22 cellular contexts compared by ENCODE assay signal in the genomic region with DNA sequence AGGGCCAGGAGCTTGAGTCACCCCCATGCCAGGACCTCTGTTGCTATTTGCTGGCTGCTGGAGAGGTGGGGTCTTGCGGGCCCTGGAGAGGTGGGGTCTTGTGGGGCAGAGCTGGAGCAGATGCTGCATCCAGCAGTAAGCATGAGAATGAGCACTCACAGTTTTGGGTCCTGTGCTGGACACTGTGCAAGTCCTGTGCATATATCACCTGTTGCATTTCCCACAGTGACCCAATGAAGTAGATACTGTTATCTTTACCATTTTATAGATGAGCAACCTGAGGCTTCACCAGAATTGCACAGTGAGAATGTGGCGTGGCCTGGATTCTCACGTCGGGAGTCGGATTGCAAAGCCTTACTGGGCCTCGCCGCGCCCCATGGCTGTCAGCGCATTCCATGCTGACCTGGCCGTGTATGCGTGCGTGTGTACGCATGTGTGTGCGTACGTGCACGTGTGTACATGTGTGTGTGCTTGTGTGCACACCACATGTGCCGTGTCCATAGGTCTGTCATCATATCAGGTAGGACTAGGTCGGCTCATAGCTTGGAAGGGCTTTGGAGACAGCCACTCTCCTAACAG. TPM values are rescaled to one million over a fixed set of nuclear protein-coding genes. Genes with fewer than 3 reads are reported as not detected.
DNase-seq lines count a peak whose midpoint lies in the region; ATAC-seq, FAIRE-seq and TF ChIP-seq lines count a peak whose summit lies in the region.
"Had no signal": no experiment of that assay in that cellular context is flagged by ENCODE, and none has a peak within 500 bp of the region (broad histone marks: within the 10 kb centered on the region; RNA-seq: fewer than 3 reads in every experiment).

No MANE protein-coding gene starts in this region.

- H3K9ac ChIP-seq in HepG2 (ENCODE audit: insufficient read depth, low read depth, low read length): no peak overlapping the region
- H3K9ac ChIP-seq: KMS-11 had no signal

- no peak overlapping the region for H2AFZ ChIP-seq in HepG2 (ENCODE audit: low read length)

- H3K4me2 ChIP-seq in HepG2 (ENCODE audit: low read depth, low read length): no peak overlapping the region
- H3K4me2 ChIP-seq: KMS-11 had no signal

- H3K4me3 Mint-ChIP-seq in nephron progenitor cell: no peak overlapping the region
- H3K4me3 Mint-ChIP-seq: activated CD4-positive, alpha-beta T cell treated with anti-CD3 and anti-CD28 coated beads, Interleukin-2, amount 10 ng/mL, durations not matched to agents 7 days and 5 days; naive B cell had no signal

- TF ChIP-seq EP300 in HepG2 (IDR thresholded peaks at IDR 0.05; ENCODE audit: low read depth in 2 of 2, low read length in 2 of 2): no peak
- no peak for TF ChIP-seq EP300 in HepG2 (CRISPR knock-in tag; IDR thresholded peaks at IDR 0.05; ENCODE audit: borderline replicate concordance)
- no peak for TF ChIP-seq EP300 in tibial nerve (IDR thresholded peaks at IDR 0.05)

- BruUV-seq in HepG2 (replicated peaks; lab: Mats Ljungman, UMichigan): no TSS peak

- intact Hi-C loops in HepG2 (cut with micrococcal nuclease; ENCODE audit: unreplicated experiment): loop anchor here (5.0 kb wide), 1 partner anchor 103 kb away; no protein-coding TSS in a partner anchor
- intact Hi-C loops in right lobe of liver (cut with DNase I): loop anchor here in 1 of 2 donors (10.0 kb wide), 1 partner anchor 50 kb away; the partner anchor contains the start of gene KLC1
- intact Hi-C loops in vagina (cut with DNase I): loop anchor here (10.0 kb wide), 1 partner anchor 50 kb away; the partner anchor contains the start of gene KLC1

- H3K27ac ChIP-seq in HepG2 (ENCODE audit: extremely low read length, insufficient read depth, low read length): no peak overlapping the region
- no peak overlapping the region for H3K27ac ChIP-seq in right lobe of liver
- peak overlapping the region; percentile 85 for H3K27ac ChIP-seq in vagina
- peak overlapping the region in 2 of 4 donors; percentile 56 to 93 for H3K27ac ChIP-seq in tibial nerve
- H3K27ac ChIP-seq: KMS-11 had no signal

- in situ Hi-C loops in HepG2 (cut with HindIII; ENCODE audit: extremely low pct_ligation_motif_present, low pct_unique_long_range_greater_than_20kb): no loop called here

- no peak overlapping the region for H3K4me3 ChIP-seq in HepG2 (replicated peaks in 1 of 3; ENCODE audit: insufficient read depth in 1 of 3, low read depth in 2 of 3, low read length in 3 of 3)
- H3K4me3 ChIP-seq in right lobe of liver: no peak overlapping the region
- no peak overlapping the region for H3K4me3 ChIP-seq in vagina
- no peak overlapping the region for H3K4me3 ChIP-seq in tibial nerve
- H3K4me3 ChIP-seq: heart left ventricle, lung, skin epidermis had no signal

- H4K20me1 ChIP-seq in HepG2 (ENCODE audit: insufficient read depth, low read length): no peaks in the 10 kb centered on the region

- ATAC-seq in HepG2 (no peak), right lobe of liver (no peak), GM18520 (IDR thresholded peaks at IDR 0.05; ENCODE audit: unreplicated experiment) (no peak)

- H3K79me2 ChIP-seq in HepG2 (ENCODE audit: insufficient read depth, low read length): peaks cover 3% of the 10 kb centered on the region

- H3K27me3 Mint-ChIP-seq in nephron progenitor cell (ENCODE audit: low read depth, poor library complexity): no peaks in the 10 kb centered on the region
- H3K27me3 Mint-ChIP-seq: activated CD4-positive, alpha-beta T cell treated with anti-CD3 and anti-CD28 coated beads, Interleukin-2, amount 10 ng/mL, durations not matched to agents 7 days and 5 days; naive B cell had no signal

- no peaks in the 10 kb centered on the region for H3K9me3 ChIP-seq in HepG2 (ENCODE audit: low read length)
- no peaks in the 10 kb centered on the region for H3K9me3 ChIP-seq in right lobe of liver
- H3K9me3 ChIP-seq in vagina: no peaks in the 10 kb centered on the region
- H3K9me3 ChIP-seq in tibial nerve: no peaks in the 10 kb centered on the region
- H3K9me3 ChIP-seq: heart left ventricle had no signal

- H3K36me3 ChIP-seq in HepG2 (replicated peaks in 1 of 2; ENCODE audit: control insufficient read depth in 1 of 2, insufficient read depth in 2 of 2, low read length in 2 of 2) (peaks cover 17 to 42% of the 10 kb centered on the region in 2 experiments), right lobe of liver (peaks cover 0 to 19% (median 1%) of the 10 kb centered on the region in 4 donors), vagina (peaks cover 0 to 12% of the 10 kb centered on the region in 2 donors), tibial nerve (peaks cover 0 to 38% (median 0%) of the 10 kb centered on the region in 3 donors)

- no peak for FAIRE-seq in HepG2 (lab: Jason Lieb, UNC)
- FAIRE-seq: A204.1, G401.6 had no signal

- peaks cover 31% of the 10 kb centered on the region for H3K36me3 Mint-ChIP-seq in nephron progenitor cell (ENCODE audit: low read depth)

- H3K27me3 ChIP-seq in HepG2 (ENCODE audit: control insufficient read depth in 1 of 2, insufficient read depth in 2 of 2, low read length in 2 of 2): no peaks in the 10 kb centered on the region
- no peaks in the 10 kb centered on the region for H3K27me3 ChIP-seq in right lobe of liver
- H3K27me3 ChIP-seq in vagina: no peaks in the 10 kb centered on the region
- no peaks in the 10 kb centered on the region for H3K27me3 ChIP-seq in tibial nerve
- H3K27me3 ChIP-seq: heart left ventricle had no signal

- TF ChIP-seq CTCF in HepG2 (CRISPR knock-in tag; IDR thresholded peaks at IDR 0.05) (no peak), right lobe of liver (IDR thresholded peaks at IDR 0.05) (no peak), nephron progenitor cell (IDR thresholded peaks at IDR 0.05) (no peak), vagina (IDR thresholded peaks at IDR 0.05) (no peak), tibial nerve (IDR thresholded peaks at IDR 0.05) (no peak)

- DNase-seq in HepG2 (ENCODE audit: low spot score): no peak
- DNase-seq in right lobe of liver: no peak
- no peak for DNase-seq in nephron progenitor cell
- DNase-seq in vagina (ENCODE audit: extremely low spot score in 2 of 2): no peak
- no peak for DNase-seq in tibial nerve (ENCODE audit: low spot score in 2 of 2)
- DNase-seq: activated CD4-positive, alpha-beta T cell treated with anti-CD3 and anti-CD28 coated beads, Interleukin-2, amount 10 ng/mL, durations not matched to agents 7 days and 5 days; activated naive CD4-positive, alpha-beta T cell; amygdala; C1 segment of cervical spinal cord; effector CD8-positive, alpha-beta T cell; heart left ventricle; naive B cell; NCI-H1048; NCI-H2081 treated with DMSO at 0.1 percent for 48 hours; NCI-H510A; stimulated activated CD4-positive, alpha-beta T cell treated with anti-CD3 and anti-CD28 coated beads, Interleukin-2, amount 100 ng/mL, for 48 hours had no signal

- TF ChIP-seq POLR2A in HepG2 (IDR thresholded peaks at IDR 0.05; ENCODE audit: insufficient read depth in 1 of 2, low read depth in 2 of 2, low read length in 2 of 2) (no peak), right lobe of liver (IDR thresholded peaks at IDR 0.05) (no peak), vagina (IDR thresholded peaks at IDR 0.05) (no peak), tibial nerve (IDR thresholded peaks at IDR 0.05) (no peak)

- POLR2A ChIA-PET in HepG2 (lab: Yijun Ruan, JAX): no interaction called here

- CTCF ChIA-PET in HepG2 (lab: Yijun Ruan, JAX; ENCODE audit: low intra/inter-chr PET ratio, low total read pairs): no interaction called here

- H3K4me1 ChIP-seq in HepG2 (ENCODE audit: insufficient read depth, low read length) (no peaks in the 10 kb centered on the region), right lobe of liver (peaks cover 0 to 15% (median 7%) of the 10 kb centered on the region in 4 donors), vagina (peaks cover 50% of the 10 kb centered on the region), tibial nerve (peaks cover 4 to 73% (median 20%) of the 10 kb centered on the region in 4 donors)

- no peaks in the 10 kb centered on the region for H3K9me3 Mint-ChIP-seq in nephron progenitor cell
- H3K9me3 Mint-ChIP-seq: activated CD4-positive, alpha-beta T cell treated with anti-CD3 and anti-CD28 coated beads, Interleukin-2, amount 10 ng/mL, durations not matched to agents 7 days and 5 days; naive B cell had no signal

- H3K4me1 Mint-ChIP-seq in nephron progenitor cell: peaks cover 34% of the 10 kb centered on the region

- TF ChIP-seq RAD21 in HepG2 (CRISPR knock-in tag; IDR thresholded peaks at IDR 0.05): no peak

- 99% methylated on average over 14 of the region's 18 CpGs for WGBS in HepG2 (ENCODE audit: low lambda C conversion rate)
- 89% methylated on average over 10 of the region's 18 CpGs for WGBS in right lobe of liver (ENCODE audit: insufficient coverage, low coverage, low lambda C conversion rate, missing lambda C conversion rate)
- 93% methylated on average over 18 of the region's 18 CpGs for WGBS in tibial nerve, 2 donors

- peak overlapping the region; percentile 83 for H3K27ac Mint-ChIP-seq in nephron progenitor cell
- H3K27ac Mint-ChIP-seq: activated CD4-positive, alpha-beta T cell treated with anti-CD3 and anti-CD28 coated beads, Interleukin-2, amount 10 ng/mL, durations not matched to agents 7 days and 5 days had no signal

RNA-seq across cellular contexts. Expression of gene COA8, which starts 12.0 kb away (rescaled TPM):
- total RNA-seq in HepG2 (2016; rRNA removed; fragmentation: Illumina TruSeq; extraction: Trizol): 25.1 and 25.2 TPM in 2 replicates
- total RNA-seq in HepG2 (2016; cell fraction: cytosol; rRNA removed; fragmentation: Illumina TruSeq; extraction: Trizol; ENCODE audit: low read depth): 29.4 and 38.9 TPM in 2 replicates
- total RNA-seq in HepG2 (2016; cell fraction: insoluble cytoplasmic fraction; rRNA removed; fragmentation: Illumina TruSeq; extraction: Trizol): 25.7 and 29.2 TPM in 2 replicates
- 46.6 and 48.0 TPM in 2 replicates for total RNA-seq in HepG2 (2016; cell fraction: membrane; rRNA removed; fragmentation: Illumina TruSeq; extraction: Trizol)
- 11.0 and 15.0 TPM in 2 replicates for total RNA-seq in HepG2 (2016; cell fraction: nucleus; rRNA removed; fragmentation: Illumina TruSeq; extraction: Trizol)
- 10.9 and 14.0 TPM in 2 replicates for polyA plus RNA-seq in HepG2 (2011; rRNA removed)
- polyA plus RNA-seq in HepG2 (2011; cell fraction: cytosol; rRNA removed): 10.2 and 14.5 TPM in 2 replicates
- 2.6 and 3.1 TPM in 2 replicates for polyA plus RNA-seq in HepG2 (2011; cell fraction: nucleus; rRNA removed)
- polyA plus RNA-seq in HepG2 (2012): 25.7 and 32.6 TPM in 2 replicates
- 63.7 and 73.8 TPM in 2 replicates for polyA plus RNA-seq in HepG2 (2016; cell fraction: cytosol; fragmentation: Illumina TruSeq; extraction: Trizol; ENCODE audit: low read depth)
- 33.7 and 39.8 TPM in 2 replicates for polyA plus RNA-seq in HepG2 (2016; cell fraction: insoluble cytoplasmic fraction; fragmentation: Illumina TruSeq; extraction: Trizol; ENCODE audit: low read depth)
- polyA plus RNA-seq in HepG2 (2016; cell fraction: membrane; fragmentation: Illumina TruSeq; extraction: Trizol; ENCODE audit: low read depth): 52.0 and 59.9 TPM in 2 replicates
- 21.5 and 21.7 TPM in 2 replicates for polyA plus RNA-seq in HepG2 (2016; cell fraction: nucleus; fragmentation: Illumina TruSeq; extraction: Trizol; ENCODE audit: insufficient read depth, low read depth)
- 4.7 and 5.1 TPM in 2 replicates for polyA minus RNA-seq in HepG2 (2011; rRNA and poly(A)+ RNA removed; ENCODE audit: low replicate concordance)
- polyA minus RNA-seq in HepG2 (2011; cell fraction: cytosol; rRNA and poly(A)+ RNA removed): 3.6 and 6.4 TPM in 2 replicates
- 10.1 and 11.3 TPM in 2 replicates for polyA minus RNA-seq in HepG2 (2011; cell fraction: nucleus; rRNA and poly(A)+ RNA removed)
- 10 to 100 TPM in 5 of 6 experiments, 1 to 10 TPM in 1; 7.5 to 17.7 (median 14.9) TPM for total RNA-seq in right lobe of liver
- 17.2 TPM for total RNA-seq in vagina
- total RNA-seq in tibial nerve: 10 to 100 TPM in 3 of 4 donors, 1 to 10 TPM in 1; 7.2 to 31.6 (median 12.3) TPM

RNA-seq across cellular contexts. Expression of gene BAG5, which starts 12.3 kb away (rescaled TPM):
- total RNA-seq in HepG2 (2016; rRNA removed; fragmentation: Illumina TruSeq; extraction: Trizol) (21.0 and 34.8 TPM in 2 replicates), right lobe of liver (10 to 100 TPM in 4 of 6 experiments, 1 to 10 TPM in 2; 6.5 to 11.4 (median 10.9) TPM), vagina (21.6 TPM), tibial nerve (10 to 100 TPM; 26.1 to 36.5 (median 31.7) TPM)
- 2.3 and 2.5 TPM in 2 replicates for total RNA-seq in HepG2 (2016; cell fraction: cytosol; rRNA removed; fragmentation: Illumina TruSeq; extraction: Trizol; ENCODE audit: low read depth)
- total RNA-seq in HepG2 (2016; cell fraction: insoluble cytoplasmic fraction; rRNA removed; fragmentation: Illumina TruSeq; extraction: Trizol): 21.9 and 34.1 TPM in 2 replicates
- 11.4 and 14.2 TPM in 2 replicates for total RNA-seq in HepG2 (2016; cell fraction: membrane; rRNA removed; fragmentation: Illumina TruSeq; extraction: Trizol)
- total RNA-seq in HepG2 (2016; cell fraction: nucleus; rRNA removed; fragmentation: Illumina TruSeq; extraction: Trizol): 14.8 and 16.2 TPM in 2 replicates
- polyA plus RNA-seq in HepG2 (2011; rRNA removed): 3.0 and 3.5 TPM in 2 replicates
- 2.5 and 3.9 TPM in 2 replicates for polyA plus RNA-seq in HepG2 (2011; cell fraction: cytosol; rRNA removed)
- polyA plus RNA-seq in HepG2 (2011; cell fraction: nucleus; rRNA removed): 3.3 and 3.7 TPM in 2 replicates
- 7.9 and 9.3 TPM in 2 replicates for polyA plus RNA-seq in HepG2 (2012)
- 1.0 and 1.3 TPM in 2 replicates for polyA plus RNA-seq in HepG2 (2016; cell fraction: cytosol; fragmentation: Illumina TruSeq; extraction: Trizol; ENCODE audit: low read depth)
- polyA plus RNA-seq in HepG2 (2016; cell fraction: insoluble cytoplasmic fraction; fragmentation: Illumina TruSeq; extraction: Trizol; ENCODE audit: low read depth): 16.8 and 20.0 TPM in 2 replicates
- 5.3 and 6.2 TPM in 2 replicates for polyA plus RNA-seq in HepG2 (2016; cell fraction: membrane; fragmentation: Illumina TruSeq; extraction: Trizol; ENCODE audit: low read depth)
- polyA plus RNA-seq in HepG2 (2016; cell fraction: nucleus; fragmentation: Illumina TruSeq; extraction: Trizol; ENCODE audit: insufficient read depth, low read depth): 13.8 and 14.6 TPM in 2 replicates
- polyA minus RNA-seq in HepG2 (2011; rRNA and poly(A)+ RNA removed; ENCODE audit: low replicate concordance): 5.3 and 11.8 TPM in 2 replicates
- polyA minus RNA-seq in HepG2 (2011; cell fraction: cytosol; rRNA and poly(A)+ RNA removed): 7.2 and 8.6 TPM in 2 replicates
- polyA minus RNA-seq in HepG2 (2011; cell fraction: nucleus; rRNA and poly(A)+ RNA removed): 9.8 and 9.9 TPM in 2 replicates

RNA-seq across cellular contexts. Expression of gene TRMT61A, which starts 45.8 kb away (rescaled TPM):
- total RNA-seq in HepG2 (2016; rRNA removed; fragmentation: Illumina TruSeq; extraction: Trizol) (12.2 and 13.6 TPM in 2 replicates), right lobe of liver (10 to 100 TPM in 2 of 6 experiments, 1 to 10 TPM in 4; 3.8 to 12.1 (median 4.8) TPM), vagina (17.7 TPM), tibial nerve (10 to 100 TPM; 17.9 to 32.4 (median 22.4) TPM)
- total RNA-seq in HepG2 (2016; cell fraction: cytosol; rRNA removed; fragmentation: Illumina TruSeq; extraction: Trizol; ENCODE audit: low read depth): 4.0 and 5.2 TPM in 2 replicates
- total RNA-seq in HepG2 (2016; cell fraction: insoluble cytoplasmic fraction; rRNA removed; fragmentation: Illumina TruSeq; extraction: Trizol): 12.4 and 14.5 TPM in 2 replicates
- 8.3 and 9.6 TPM in 2 replicates for total RNA-seq in HepG2 (2016; cell fraction: membrane; rRNA removed; fragmentation: Illumina TruSeq; extraction: Trizol)
- 10.4 and 11.7 TPM in 2 replicates for total RNA-seq in HepG2 (2016; cell fraction: nucleus; rRNA removed; fragmentation: Illumina TruSeq; extraction: Trizol)
- polyA plus RNA-seq in HepG2 (2011; rRNA removed): 6.5 and 9.8 TPM in 2 replicates
- 6.4 and 11.5 TPM in 2 replicates for polyA plus RNA-seq in HepG2 (2011; cell fraction: cytosol; rRNA removed)
- 26.1 and 31.2 TPM in 2 replicates for polyA plus RNA-seq in HepG2 (2011; cell fraction: nucleus; rRNA removed)
- polyA plus RNA-seq in HepG2 (2012): 4.0 and 8.4 TPM in 2 replicates
- 3.9 and 4.4 TPM in 2 replicates for polyA plus RNA-seq in HepG2 (2016; cell fraction: cytosol; fragmentation: Illumina TruSeq; extraction: Trizol; ENCODE audit: low read depth)
- polyA plus RNA-seq in HepG2 (2016; cell fraction: insoluble cytoplasmic fraction; fragmentation: Illumina TruSeq; extraction: Trizol; ENCODE audit: low read depth): 12.0 and 13.1 TPM in 2 replicates
- polyA plus RNA-seq in HepG2 (2016; cell fraction: membrane; fragmentation: Illumina TruSeq; extraction: Trizol; ENCODE audit: low read depth): 6.7 and 7.2 TPM in 2 replicates
- polyA plus RNA-seq in HepG2 (2016; cell fraction: nucleus; fragmentation: Illumina TruSeq; extraction: Trizol; ENCODE audit: insufficient read depth, low read depth): 13.5 and 14.3 TPM in 2 replicates
- 14.6 and 19.9 TPM in 2 replicates for polyA minus RNA-seq in HepG2 (2011; rRNA and poly(A)+ RNA removed; ENCODE audit: low replicate concordance)
- 4.6 and 4.7 TPM in 2 replicates for polyA minus RNA-seq in HepG2 (2011; cell fraction: cytosol; rRNA and poly(A)+ RNA removed)
- 15.8 and 16.6 TPM in 2 replicates for polyA minus RNA-seq in HepG2 (2011; cell fraction: nucleus; rRNA and poly(A)+ RNA removed)

RNA-seq across cellular contexts. Expression of gene CKB, which starts 52.2 kb away (rescaled TPM):
- 82.3 and 92.4 TPM in 2 replicates for total RNA-seq in HepG2 (2016; rRNA removed; fragmentation: Illumina TruSeq; extraction: Trizol)
- 35.0 and 38.6 TPM in 2 replicates for total RNA-seq in HepG2 (2016; cell fraction: cytosol; rRNA removed; fragmentation: Illumina TruSeq; extraction: Trizol; ENCODE audit: low read depth)
- 77.0 and 90.7 TPM in 2 replicates for total RNA-seq in HepG2 (2016; cell fraction: insoluble cytoplasmic fraction; rRNA removed; fragmentation: Illumina TruSeq; extraction: Trizol)
- total RNA-seq in HepG2 (2016; cell fraction: membrane; rRNA removed; fragmentation: Illumina TruSeq; extraction: Trizol): 39.1 and 44.5 TPM in 2 replicates
- 55.0 and 62.1 TPM in 2 replicates for total RNA-seq in HepG2 (2016; cell fraction: nucleus; rRNA removed; fragmentation: Illumina TruSeq; extraction: Trizol)
- polyA plus RNA-seq in HepG2 (2011; rRNA removed): 179 and 217 TPM in 2 replicates
- polyA plus RNA-seq in HepG2 (2011; cell fraction: cytosol; rRNA removed): 94.2 and 257 TPM in 2 replicates
- polyA plus RNA-seq in HepG2 (2011; cell fraction: nucleus; rRNA removed): 634 and 1,191 TPM in 2 replicates
- 136 and 210 TPM in 2 replicates for polyA plus RNA-seq in HepG2 (2012)
- 60.2 and 68.2 TPM in 2 replicates for polyA plus RNA-seq in HepG2 (2016; cell fraction: cytosol; fragmentation: Illumina TruSeq; extraction: Trizol; ENCODE audit: low read depth)
- 156 and 198 TPM in 2 replicates for polyA plus RNA-seq in HepG2 (2016; cell fraction: insoluble cytoplasmic fraction; fragmentation: Illumina TruSeq; extraction: Trizol; ENCODE audit: low read depth)
- polyA plus RNA-seq in HepG2 (2016; cell fraction: membrane; fragmentation: Illumina TruSeq; extraction: Trizol; ENCODE audit: low read depth): 60.4 and 60.5 TPM in 2 replicates
- 164 and 170 TPM in 2 replicates for polyA plus RNA-seq in HepG2 (2016; cell fraction: nucleus; fragmentation: Illumina TruSeq; extraction: Trizol; ENCODE audit: insufficient read depth, low read depth)
- 111 and 125 TPM in 2 replicates for polyA minus RNA-seq in HepG2 (2011; rRNA and poly(A)+ RNA removed; ENCODE audit: low replicate concordance)
- 96.8 and 156 TPM in 2 replicates for polyA minus RNA-seq in HepG2 (2011; cell fraction: cytosol; rRNA and poly(A)+ RNA removed)
- 34.2 and 39.0 TPM in 2 replicates for polyA minus RNA-seq in HepG2 (2011; cell fraction: nucleus; rRNA and poly(A)+ RNA removed)
- total RNA-seq in right lobe of liver: 10 to 100 TPM in 2 of 6 experiments, 1 to 10 TPM in 4; 3.6 to 57.1 (median 6.7) TPM
- 179 TPM for total RNA-seq in vagina
- total RNA-seq in tibial nerve: 100 to 1,000 TPM in 3 of 4 donors, 10 to 100 TPM in 1; 75.6 to 249 (median 141) TPM

RNA-seq across cellular contexts. Expression of gene KLC1, which starts 54.2 kb away (rescaled TPM):
- 57.8 and 63.5 TPM in 2 replicates for total RNA-seq in HepG2 (2016; rRNA removed; fragmentation: Illumina TruSeq; extraction: Trizol)
- total RNA-seq in HepG2 (2016; cell fraction: cytosol; rRNA removed; fragmentation: Illumina TruSeq; extraction: Trizol; ENCODE audit: low read depth): 7.9 TPM in 2 replicates
- 54.6 and 66.2 TPM in 2 replicates for total RNA-seq in HepG2 (2016; cell fraction: insoluble cytoplasmic fraction; rRNA removed; fragmentation: Illumina TruSeq; extraction: Trizol)
- total RNA-seq in HepG2 (2016; cell fraction: membrane; rRNA removed; fragmentation: Illumina TruSeq; extraction: Trizol): 16.0 and 16.3 TPM in 2 replicates
- total RNA-seq in HepG2 (2016; cell fraction: nucleus; rRNA removed; fragmentation: Illumina TruSeq; extraction: Trizol): 62.3 and 79.9 TPM in 2 replicates
- polyA plus RNA-seq in HepG2 (2011; rRNA removed): 53.2 and 61.0 TPM in 2 replicates
- 58.4 and 64.7 TPM in 2 replicates for polyA plus RNA-seq in HepG2 (2011; cell fraction: cytosol; rRNA removed)
- 171 and 186 TPM in 2 replicates for polyA plus RNA-seq in HepG2 (2011; cell fraction: nucleus; rRNA removed)
- 40.1 and 53.2 TPM in 2 replicates for polyA plus RNA-seq in HepG2 (2012)
- 3.0 and 3.1 TPM in 2 replicates for polyA plus RNA-seq in HepG2 (2016; cell fraction: cytosol; fragmentation: Illumina TruSeq; extraction: Trizol; ENCODE audit: low read depth)
- 50.1 and 51.1 TPM in 2 replicates for polyA plus RNA-seq in HepG2 (2016; cell fraction: insoluble cytoplasmic fraction; fragmentation: Illumina TruSeq; extraction: Trizol; ENCODE audit: low read depth)
- polyA plus RNA-seq in HepG2 (2016; cell fraction: membrane; fragmentation: Illumina TruSeq; extraction: Trizol; ENCODE audit: low read depth): 7.4 and 9.4 TPM in 2 replicates
- polyA plus RNA-seq in HepG2 (2016; cell fraction: nucleus; fragmentation: Illumina TruSeq; extraction: Trizol; ENCODE audit: insufficient read depth, low read depth): 92.4 and 93.3 TPM in 2 replicates
- polyA minus RNA-seq in HepG2 (2011; rRNA and poly(A)+ RNA removed; ENCODE audit: low replicate concordance): 45.0 and 49.1 TPM in 2 replicates
- polyA minus RNA-seq in HepG2 (2011; cell fraction: cytosol; rRNA and poly(A)+ RNA removed): 30.6 and 37.7 TPM in 2 replicates
- 152 and 165 TPM in 2 replicates for polyA minus RNA-seq in HepG2 (2011; cell fraction: nucleus; rRNA and poly(A)+ RNA removed)
- total RNA-seq in right lobe of liver: 10 to 100 TPM; 45.8 to 78.9 (median 58.0) TPM
- total RNA-seq in vagina: 322 TPM
- total RNA-seq in tibial nerve: 100 to 1,000 TPM; 402 to 561 (median 495) TPM
